25 cellular contexts compared by ENCODE assay signal in the genomic region with DNA sequence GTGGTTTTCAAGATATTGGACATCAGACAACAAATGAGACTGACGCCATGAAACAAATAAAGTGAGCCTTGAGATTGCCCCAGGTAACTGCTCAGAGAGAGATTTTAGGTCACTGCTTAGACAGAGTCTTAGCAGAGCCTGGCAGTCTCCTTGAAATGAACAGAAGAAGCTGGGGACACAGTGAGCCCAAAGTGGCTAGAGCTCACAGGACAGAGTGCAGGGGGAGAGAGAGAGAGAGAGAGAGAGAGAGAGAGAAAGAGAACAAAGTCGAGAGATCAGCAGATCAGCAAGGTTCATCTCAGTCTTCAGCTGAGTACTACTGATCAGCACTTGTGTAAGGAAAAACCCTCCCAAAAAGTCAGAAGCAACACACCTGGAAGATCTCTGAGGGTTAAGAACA.
A peak's percentile ranks its signal among the peaks of the same experiment; 100 is the strongest.
DNase-seq lines count a peak whose midpoint lies in the region; ATAC-seq, FAIRE-seq and TF ChIP-seq lines count a peak whose summit lies in the region.
"Had no signal": no experiment of that assay in that cellular context is flagged by ENCODE, and none has a peak within 500 bp of the region (broad histone marks: within the 10 kb centered on the region; RNA-seq: fewer than 3 reads in every experiment).

No MANE protein-coding gene starts in this region.

- WGBS in HepG2 (ENCODE audit: low lambda C conversion rate) = 25% methylated on average over 2 of the region's 2 CpGs
- WGBS in right lobe of liver (ENCODE audit: insufficient coverage, low coverage, low lambda C conversion rate, missing lambda C conversion rate) = 75% methylated on average over 2 of the region's 2 CpGs
- WGBS in H1 (ENCODE audit: extremely low coverage in 1 of 2, insufficient coverage in 1 of 2, insufficient read length in 1 of 2, insufficient replicate concordance in 2 of 2, low coverage in 1 of 2, low lambda C conversion rate in 2 of 2, missing lambda C conversion rate in 1 of 2), 2 experiments = 76% methylated on average over 2 of the region's 2 CpGs; no CpG with 5 or more reads in 1 of the 2 experiments
- 8 to 13% methylated on average over 2 of the region's 2 CpGs for WGBS in GM23248 (ENCODE audit: low coverage in 1 of 2, low lambda C conversion rate in 2 of 2, missing lambda C conversion rate in 2 of 2), 2 experiments

- H3K27ac ChIP-seq in HepG2 (ENCODE audit: extremely low read length, insufficient read depth, low read length) (no peak overlapping the region), right lobe of liver (no peak overlapping the region), H1 (ENCODE audit: low read depth, low read length) (no peak overlapping the region), GM23248 (no peak overlapping the region)
- H3K27ac ChIP-seq: SJSA1 had no signal

- H3K23me2 ChIP-seq in H1 (ENCODE audit: low read depth, low read length) = no peaks in the 10 kb centered on the region

- TF ChIP-seq POLR2A in HepG2 (IDR thresholded peaks at IDR 0.05; ENCODE audit: insufficient read depth in 1 of 2, low read depth in 2 of 2, low read length in 2 of 2) = no peak
- TF ChIP-seq POLR2A in right lobe of liver (IDR thresholded peaks at IDR 0.05) = no peak
- TF ChIP-seq POLR2A in H1 (IDR thresholded peaks at IDR 0.05; ENCODE audit: control extremely low read depth in 1 of 2, low read depth in 2 of 2, low read length in 2 of 2) = no peak

- H3K9me2 ChIP-seq in GM23248 (ENCODE audit: insufficient read depth) = no peaks in the 10 kb centered on the region

- no peak overlapping the region for H3K14ac ChIP-seq in H1 (ENCODE audit: insufficient read length)

- H2AK5ac ChIP-seq in H1 (ENCODE audit: low read depth, low read length) = no peak overlapping the region

- H4K91ac ChIP-seq in H1 (replicated peaks; ENCODE audit: insufficient read length, low read length) = peak overlapping the region; percentile 81

- H3K27me3 Mint-ChIP-seq in nephron progenitor cell (ENCODE audit: low read depth, poor library complexity) = no peaks in the 10 kb centered on the region
- H3K27me3 Mint-ChIP-seq: CD8-positive, alpha-beta memory T cell had no signal

- intact Hi-C loops in HepG2 (cut with micrococcal nuclease; ENCODE audit: unreplicated experiment) = no loop called here
- intact Hi-C loops in right lobe of liver (cut with DNase I) = no loop called here

- no peak overlapping the region for H3K4me3 ChIP-seq in HepG2 (replicated peaks in 1 of 3; ENCODE audit: insufficient read depth in 1 of 3, low read depth in 2 of 3, low read length in 3 of 3)
- no peak overlapping the region for H3K4me3 ChIP-seq in right lobe of liver
- H3K4me3 ChIP-seq in H1 (ENCODE audit: extremely low read depth in 1 of 4, insufficient read depth in 2 of 4, low read depth in 3 of 4, low read length in 4 of 4) = no peak overlapping the region
- no peak overlapping the region for H3K4me3 ChIP-seq in GM23248
- H3K4me3 ChIP-seq: MG63, SJSA1 had no signal

- POLR2A ChIA-PET in HepG2 (lab: Yijun Ruan, JAX) (no interaction called here), H1 (lab: Charles Lee; ENCODE audit: partially characterized antibody) (interaction anchor here (1.7 kb wide), 1 partner anchor 42 kb away, joined by 5 read pairs; no protein-coding TSS in a partner anchor)

- H3K4me2 ChIP-seq in HepG2 (ENCODE audit: low read depth, low read length) = no peak overlapping the region
- no peak overlapping the region for H3K4me2 ChIP-seq in H1 (ENCODE audit: insufficient read depth in 1 of 2, low read depth in 2 of 2, low read length in 2 of 2)
- no peak overlapping the region for H3K4me2 ChIP-seq in GM23248 (ENCODE audit: unreplicated experiment)

- DNase-seq in HepG2 (ENCODE audit: low spot score) (no peak), right lobe of liver (no peak), H1 (ENCODE audit: low read depth in 1 of 2, low spot score in 2 of 2) (no peak), nephron progenitor cell (no peak), DMS153 treated with DMSO at 0.1 percent for 48 hours (lab: John Stamatoyannopoulos, UW; ENCODE audit: unreplicated experiment) (no peak), GM23248 (no peak), left lobe of liver (ENCODE audit: low spot score) (no peak)
- DNase-seq: 8988T; ACHN; BE2C; CD8-positive, alpha-beta memory T cell; DND-41; KBM-7; MG63; NCI-H1417; NCI-H1694; NCI-H2029 treated with DMSO at 0.1 percent for 48 hours; NCI-H446 treated with DMSO at 0.1 percent for 48 hours; NCI-H526 treated with DMSO at 0.1 percent for 48 hours; Right ventricle myocardium superior; RPMI8226 had no signal

- no peaks in the 10 kb centered on the region for H3K36me3 ChIP-seq in HepG2 (replicated peaks in 1 of 2; ENCODE audit: control insufficient read depth in 1 of 2, insufficient read depth in 2 of 2, low read length in 2 of 2)
- H3K36me3 ChIP-seq in right lobe of liver = no peaks in the 10 kb centered on the region
- no peaks in the 10 kb centered on the region for H3K36me3 ChIP-seq in H1 (ENCODE audit: control insufficient read depth in 2 of 4, insufficient read depth in 4 of 4, low read length in 3 of 4)
- H3K36me3 ChIP-seq in GM23248 (ENCODE audit: low read depth) = no peaks in the 10 kb centered on the region
- H3K36me3 ChIP-seq: BE2C, MG63, SJSA1 had no signal

- peak overlapping the region; percentile 28 for H2BK120ac ChIP-seq in H1 (replicated peaks; ENCODE audit: low read depth, low read length)

- peaks cover 14% of the 10 kb centered on the region for H3K4me1 Mint-ChIP-seq in nephron progenitor cell
- H3K4me1 Mint-ChIP-seq: CD14-positive monocyte; CD8-positive, alpha-beta memory T cell had no signal

- H3K23ac ChIP-seq in H1 (ENCODE audit: insufficient read length) = no peak overlapping the region

- FAIRE-seq in HepG2 (lab: Jason Lieb, UNC) (no peak), H1 (lab: Jason Lieb, UNC) (no peak)
- FAIRE-seq: GM18507, H54 had no signal

- CTCF ChIA-PET in HepG2 (lab: Yijun Ruan, JAX; ENCODE audit: low intra/inter-chr PET ratio, low total read pairs) (no interaction called here), H1 (lab: Charles Lee; ENCODE audit: partially characterized antibody) (interaction anchor here (0.6 to 1.0 kb wide), 2 partner anchors 9 to 206 kb away, joined by 3 to 4 read pairs; no protein-coding TSS in a partner anchor)

- H2BK12ac ChIP-seq in H1 (ENCODE audit: low read depth, low read length) = peak overlapping the region; percentile 78; the same call in 1 of the 2 replicates

- H2AFZ ChIP-seq in HepG2 (ENCODE audit: low read length) = peak overlapping the region; percentile 34
- H2AFZ ChIP-seq in H1 (ENCODE audit: low read length) = 0 out of 2 replicates have a peak overlapping the region, but pooled peaks have one; percentile 67
- H2AFZ ChIP-seq in GM23248 = no peak overlapping the region

- H4K5ac ChIP-seq in H1 (ENCODE audit: insufficient read length, low read depth, low read length) = no peak overlapping the region

- H3K27me3 ChIP-seq in HepG2 (ENCODE audit: control insufficient read depth in 1 of 2, insufficient read depth in 2 of 2, low read length in 2 of 2) (no peaks in the 10 kb centered on the region), right lobe of liver (no peaks in the 10 kb centered on the region), H1 (replicated peaks in 1 of 4; ENCODE audit: control insufficient read depth in 3 of 4, extremely low read depth in 1 of 4, insufficient read depth in 3 of 4, low read length in 3 of 4) (no peaks in the 10 kb centered on the region), GM23248 (replicated peaks; ENCODE audit: insufficient read depth) (no peaks in the 10 kb centered on the region)
- H3K27me3 ChIP-seq: BE2C, MG63, SJSA1 had no signal

- no peaks in the 10 kb centered on the region for H3F3A ChIP-seq in GM23248 (ENCODE audit: insufficient read depth)

- 0 out of 2 replicates have a peak overlapping the region, but pooled peaks have one; percentile 32 for H3K18ac ChIP-seq in H1 (ENCODE audit: extremely low read depth, low read length)

- in situ Hi-C loops in HepG2 (cut with HindIII; ENCODE audit: extremely low pct_ligation_motif_present, low pct_unique_long_range_greater_than_20kb) = no loop called here
- in situ Hi-C loops in GM23248 (cut with MboI) = no loop called here

- H3K9ac ChIP-seq in HepG2 (ENCODE audit: insufficient read depth, low read depth, low read length) (no peak overlapping the region), H1 (replicated peaks in 1 of 4; ENCODE audit: extremely low read depth in 1 of 4, low read depth in 3 of 4, low read length in 3 of 4) (no peak overlapping the region), GM23248 (no peak overlapping the region)

- no peaks in the 10 kb centered on the region for H3K79me2 ChIP-seq in HepG2 (ENCODE audit: insufficient read depth, low read length)
- H3K79me2 ChIP-seq in H1 (ENCODE audit: control insufficient read depth in 1 of 2, insufficient read depth in 2 of 2, low read length in 2 of 2) = no peaks in the 10 kb centered on the region
- no peaks in the 10 kb centered on the region for H3K79me2 ChIP-seq in GM23248 (ENCODE audit: insufficient read depth)

- H3K9me3 ChIP-seq in HepG2 (ENCODE audit: low read length) (no peaks in the 10 kb centered on the region), right lobe of liver (no peaks in the 10 kb centered on the region), H1 (ENCODE audit: insufficient read depth in 2 of 2, low read depth in 1 of 2, low read length in 1 of 2) (no peaks in the 10 kb centered on the region), GM23248 (ENCODE audit: low read depth) (no peaks in the 10 kb centered on the region)
- H3K9me3 ChIP-seq: BE2C, MG63, SJSA1 had no signal

- TF ChIP-seq EP300 in HepG2 (IDR thresholded peaks at IDR 0.05; ENCODE audit: low read depth in 2 of 2, low read length in 2 of 2) (no peak), HepG2 (CRISPR knock-in tag; IDR thresholded peaks at IDR 0.05; ENCODE audit: borderline replicate concordance) (no peak), H1 (IDR thresholded peaks at IDR 0.05; ENCODE audit: borderline replicate concordance in 1 of 2, low read depth in 2 of 2, low read length in 2 of 2) (no peak)

- H3K9me3 Mint-ChIP-seq in nephron progenitor cell = peaks cover 51% of the 10 kb centered on the region

- H3K27ac Mint-ChIP-seq in nephron progenitor cell = peak overlapping the region; percentile 44
- H3K27ac Mint-ChIP-seq: CD14-positive monocyte; CD8-positive, alpha-beta memory T cell had no signal

- H3K4me1 ChIP-seq in HepG2 (ENCODE audit: insufficient read depth, low read length) = peaks cover 10% of the 10 kb centered on the region; the same call in 1 of the 2 replicates
- no peaks in the 10 kb centered on the region for H3K4me1 ChIP-seq in right lobe of liver
- peaks cover 0 to 6% (median 1%) of the 10 kb centered on the region in 4 experiments; a peak in 1 of 7 replicates for H3K4me1 ChIP-seq in H1 (replicated peaks in 1 of 4; ENCODE audit: control insufficient read depth in 3 of 4, insufficient read depth in 4 of 4, low read length in 3 of 4)
- H3K4me1 ChIP-seq in GM23248 (ENCODE audit: insufficient read depth) = no peaks in the 10 kb centered on the region
- H3K4me1 ChIP-seq: BE2C, SJSA1 had no signal

- no peak overlapping the region for H3K4ac ChIP-seq in H1 (replicated peaks; ENCODE audit: insufficient read length, low read depth, low read length)

- H3K36me3 Mint-ChIP-seq in nephron progenitor cell (ENCODE audit: low read depth) = peaks cover 17% of the 10 kb centered on the region
- H3K36me3 Mint-ChIP-seq: CD14-positive monocyte; CD8-positive, alpha-beta memory T cell had no signal

- H3K56ac ChIP-seq in H1 (replicated peaks; ENCODE audit: insufficient read length, low read depth, low read length) = no peak overlapping the region

- no peaks in the 10 kb centered on the region for H3K79me1 ChIP-seq in H1 (ENCODE audit: low read depth, low read length)

- no TSS peak for BruUV-seq in HepG2 (replicated peaks; lab: Mats Ljungman, UMichigan)

- no peak overlapping the region for H2BK15ac ChIP-seq in H1 (ENCODE audit: low read length)

- ATAC-seq in HepG2 (no peak; the same call in 2 of the 3 replicates), right lobe of liver (no peak), left lobe of liver (no peak)

- no peak overlapping the region for H3K4me3 Mint-ChIP-seq in nephron progenitor cell
- H3K4me3 Mint-ChIP-seq: CD14-positive monocyte; CD8-positive, alpha-beta memory T cell had no signal

- no peak overlapping the region for H2BK20ac ChIP-seq in H1 (ENCODE audit: low read length)

- TF ChIP-seq RAD21 in HepG2 (CRISPR knock-in tag; IDR thresholded peaks at IDR 0.05) (no peak), H1 (IDR thresholded peaks at IDR 0.05 in 1 of 2, conservative IDR thresholded peaks at IDR 0.05 in 1 of 2; ENCODE audit: low read depth in 2 of 2, low read length in 2 of 2) (no peak)

- H2BK5ac ChIP-seq in H1 (ENCODE audit: low read depth, low read length) = no peak overlapping the region

- no peaks in the 10 kb centered on the region for H4K20me1 ChIP-seq in HepG2 (ENCODE audit: insufficient read depth, low read length)
- no peaks in the 10 kb centered on the region for H4K20me1 ChIP-seq in H1 (replicated peaks in 1 of 2; ENCODE audit: control insufficient read depth in 1 of 2, insufficient read depth in 2 of 2, low read length in 2 of 2)
- H4K20me1 ChIP-seq in GM23248 (ENCODE audit: insufficient read depth) = no peaks in the 10 kb centered on the region

- TF ChIP-seq CTCF in HepG2 (CRISPR knock-in tag; IDR thresholded peaks at IDR 0.05) (no peak), right lobe of liver (IDR thresholded peaks at IDR 0.05) (no peak), H1 (IDR thresholded peaks at IDR 0.05; ENCODE audit: control extremely low read depth in 1 of 3, insufficient read depth in 1 of 3, low read depth in 1 of 3, low read length in 3 of 3) (no peak), nephron progenitor cell (IDR thresholded peaks at IDR 0.05) (no peak)

- H4K8ac ChIP-seq in H1 (ENCODE audit: extremely low read depth, insufficient read depth, low read length) = no peak overlapping the region
